9 cellular contexts compared by ENCODE assay signal in genomic region chr2:181991171-181991885, GRCh38. TPM values are rescaled to one million over a fixed set of nuclear protein-coding genes. Genes with fewer than 3 reads are reported as not detected.
DNase-seq lines count a peak whose midpoint lies in the region; ATAC-seq and TF ChIP-seq lines count a peak whose summit lies in the region.
"Had no signal": no experiment of that assay in that cellular context is flagged by ENCODE, and none has a peak within 500 bp of the region (broad histone marks: within the 10 kb centered on the region; RNA-seq: fewer than 3 reads in every experiment).

No MANE protein-coding gene starts in this region.

- H3K27ac ChIP-seq in left ventricle myocardium inferior (replicated peaks): peak overlapping the region; percentile 84
- no peak overlapping the region for H3K27ac ChIP-seq in CD4-positive, alpha-beta memory T cell (ENCODE audit: low read depth, low read length)

- no peaks in the 10 kb centered on the region for H3K36me3 ChIP-seq in left ventricle myocardium inferior
- no peaks in the 10 kb centered on the region for H3K36me3 ChIP-seq in CD4-positive, alpha-beta memory T cell (ENCODE audit: insufficient read depth, low read length)

- H3K4me1 Mint-ChIP-seq in stimulated activated naive B cell treated with anti-CD40 and anti-IgM and Interleukin-4, amounts not matched to agents 10 μg/mL and 1 μg/mL and 100 μg/mL, for 72 hours: peaks cover 12 to 48% of the 10 kb centered on the region in 2 donors
- no peaks in the 10 kb centered on the region for H3K4me1 Mint-ChIP-seq in T-cell
- H3K4me1 Mint-ChIP-seq in CD4-positive, alpha-beta memory T cell: no peaks in the 10 kb centered on the region

- TF ChIP-seq CTCF in left ventricle myocardium inferior (IDR thresholded peaks at IDR 0.05; ENCODE audit: borderline replicate concordance): no peak

- DNase-seq in left ventricle myocardium inferior (no peak), Right ventricle myocardium superior (no peak), MV-4-11 (lab: John Stamatoyannopoulos, UW) (peak; percentile 96), T-cell (no peak), NCI-H1092 treated with DMSO at 0.1 percent for 48 hours (lab: John Stamatoyannopoulos, UW) (no peak)
- peak; percentile 20 for DNase-seq in stimulated activated naive B cell treated with anti-CD40 and anti-IgM and Interleukin-4, amounts not matched to agents 10 μg/mL and 1 μg/mL and 100 μg/mL, for 72 hours
- DNase-seq in CD4-positive, alpha-beta memory T cell: no peak
- DNase-seq: NCI-H187 treated with DMSO at 0.1 percent for 48 hours had no signal

- no peaks in the 10 kb centered on the region for H3K9me3 Mint-ChIP-seq in stimulated activated naive B cell treated with anti-CD40 and anti-IgM and Interleukin-4, amounts not matched to agents 10 μg/mL and 1 μg/mL and 100 μg/mL, for 72 hours
- H3K9me3 Mint-ChIP-seq in T-cell: no peaks in the 10 kb centered on the region
- no peaks in the 10 kb centered on the region for H3K9me3 Mint-ChIP-seq in CD4-positive, alpha-beta memory T cell

- no peaks in the 10 kb centered on the region for H3K27me3 ChIP-seq in left ventricle myocardium inferior (ENCODE audit: low read depth)
- H3K27me3 ChIP-seq in CD4-positive, alpha-beta memory T cell (ENCODE audit: insufficient read depth, low read length): no peaks in the 10 kb centered on the region

- no peak overlapping the region for H3K27ac Mint-ChIP-seq in stimulated activated naive B cell treated with anti-CD40 and anti-IgM and Interleukin-4, amounts not matched to agents 10 μg/mL and 1 μg/mL and 100 μg/mL, for 72 hours
- no peak overlapping the region for H3K27ac Mint-ChIP-seq in T-cell
- H3K27ac Mint-ChIP-seq in CD4-positive, alpha-beta memory T cell: no peak overlapping the region

- no peaks in the 10 kb centered on the region for H3K9me3 ChIP-seq in left ventricle myocardium inferior (replicated peaks)
- no peaks in the 10 kb centered on the region for H3K9me3 ChIP-seq in CD4-positive, alpha-beta memory T cell (ENCODE audit: control insufficient read depth in 1 of 2, low read length in 2 of 2)

- ATAC-seq in Right ventricle myocardium superior (ENCODE audit: poor library complexity): no peak
- ATAC-seq in HG02870 (IDR thresholded peaks at IDR 0.05; ENCODE audit: unreplicated experiment): peak; percentile 95
- peak; percentile 94 to 95 for ATAC-seq in stimulated activated naive B cell treated with anti-CD40 and anti-IgM and Interleukin-4, amounts not matched to agents 10 μg/mL and 1 μg/mL and 100 μg/mL, for 72 hours (replicated peaks)
- ATAC-seq in T-cell (replicated peaks in 1 of 4): no peak

- intact Hi-C loops in left ventricle myocardium inferior (cut with micrococcal nuclease) (no loop called here), Right ventricle myocardium superior (cut with DNase I) (no loop called here)
- intact Hi-C loops in CD4-positive, alpha-beta memory T cell (cut with micrococcal nuclease): no loop called here

- peak overlapping the region in 1 of 2 donors; percentile 39 for H3K4me3 Mint-ChIP-seq in stimulated activated naive B cell treated with anti-CD40 and anti-IgM and Interleukin-4, amounts not matched to agents 10 μg/mL and 1 μg/mL and 100 μg/mL, for 72 hours
- H3K4me3 Mint-ChIP-seq in T-cell: no peak overlapping the region
- H3K4me3 Mint-ChIP-seq in CD4-positive, alpha-beta memory T cell: no peak overlapping the region

- H3K4me1 ChIP-seq in left ventricle myocardium inferior: peaks cover 36% of the 10 kb centered on the region
- no peaks in the 10 kb centered on the region for H3K4me1 ChIP-seq in CD4-positive, alpha-beta memory T cell (ENCODE audit: insufficient read depth, low read length)

- POLR2A ChIA-PET in T-cell (lab: Charles Lee): no interaction called here
- POLR2A ChIA-PET in CD4-positive, alpha-beta memory T cell (lab: Charles Lee; ENCODE audit: partially characterized antibody): no interaction called here

- H3K4me3 ChIP-seq in left ventricle myocardium inferior: no peak overlapping the region
- H3K4me3 ChIP-seq in CD4-positive, alpha-beta memory T cell (ENCODE audit: low read length in 2 of 2): no peak overlapping the region

- no peaks in the 10 kb centered on the region for H3K27me3 Mint-ChIP-seq in stimulated activated naive B cell treated with anti-CD40 and anti-IgM and Interleukin-4, amounts not matched to agents 10 μg/mL and 1 μg/mL and 100 μg/mL, for 72 hours
- peaks cover 0 to 4% of the 10 kb centered on the region in 2 donors for H3K27me3 Mint-ChIP-seq in T-cell
- H3K27me3 Mint-ChIP-seq in CD4-positive, alpha-beta memory T cell: peaks cover 3 to 6% of the 10 kb centered on the region in 2 donors

- no peaks in the 10 kb centered on the region for H3K36me3 Mint-ChIP-seq in stimulated activated naive B cell treated with anti-CD40 and anti-IgM and Interleukin-4, amounts not matched to agents 10 μg/mL and 1 μg/mL and 100 μg/mL, for 72 hours
- H3K36me3 Mint-ChIP-seq in T-cell: no peaks in the 10 kb centered on the region
- no peaks in the 10 kb centered on the region for H3K36me3 Mint-ChIP-seq in CD4-positive, alpha-beta memory T cell

- CTCF ChIA-PET in T-cell (lab: Charles Lee): no interaction called here
- CTCF ChIA-PET in CD4-positive, alpha-beta memory T cell (lab: Charles Lee; ENCODE audit: partially characterized antibody): no interaction called here

RNA-seq across cellular contexts. Expression of gene PPP1R1C, which starts 5.7 kb away (rescaled TPM):
- 33.1 TPM for total RNA-seq in left ventricle myocardium inferior
- 21.4 TPM for total RNA-seq in Right ventricle myocardium superior
- not detected for total RNA-seq in T-cell
- total RNA-seq in CD4-positive, alpha-beta memory T cell: not detected
- polyA plus RNA-seq in CD4-positive, alpha-beta memory T cell: not detected

Comparison
In these comparisons a context has a peak if more than half of its experiments do, and no peak if none do; other contexts are left out.
1. DNase-seq: peak in MV-4-11 (single experiment) and stimulated activated naive B cell treated with anti-CD40 and anti-IgM and Interleukin-4, amounts not matched to agents 10 μg/mL and 1 μg/mL and 100 μg/mL, for 72 hours (single experiment); none in left ventricle myocardium inferior (single experiment), Right ventricle myocardium superior (single experiment), T-cell (0 of 34), CD4-positive, alpha-beta memory T cell (0 of 5) and NCI-H1092 treated with DMSO at 0.1 percent for 48 hours (single experiment).
2. ATAC-seq: peak in HG02870 (single experiment) and stimulated activated naive B cell treated with anti-CD40 and anti-IgM and Interleukin-4, amounts not matched to agents 10 μg/mL and 1 μg/mL and 100 μg/mL, for 72 hours (2 of 2); none in Right ventricle myocardium superior (single experiment) and T-cell (0 of 4).
3. RNA of gene PPP1R1C, which starts 5.7 kb away (total RNA-seq): 33.1 TPM in left ventricle myocardium inferior (single experiment) and 21.4 TPM in Right ventricle myocardium superior (single experiment); not detected in T-cell and not detected in CD4-positive, alpha-beta memory T cell; every median in the first group is over 10 times any median in the second.